2 cellular contexts compared by ENCODE assay signal in the genomic region with DNA sequence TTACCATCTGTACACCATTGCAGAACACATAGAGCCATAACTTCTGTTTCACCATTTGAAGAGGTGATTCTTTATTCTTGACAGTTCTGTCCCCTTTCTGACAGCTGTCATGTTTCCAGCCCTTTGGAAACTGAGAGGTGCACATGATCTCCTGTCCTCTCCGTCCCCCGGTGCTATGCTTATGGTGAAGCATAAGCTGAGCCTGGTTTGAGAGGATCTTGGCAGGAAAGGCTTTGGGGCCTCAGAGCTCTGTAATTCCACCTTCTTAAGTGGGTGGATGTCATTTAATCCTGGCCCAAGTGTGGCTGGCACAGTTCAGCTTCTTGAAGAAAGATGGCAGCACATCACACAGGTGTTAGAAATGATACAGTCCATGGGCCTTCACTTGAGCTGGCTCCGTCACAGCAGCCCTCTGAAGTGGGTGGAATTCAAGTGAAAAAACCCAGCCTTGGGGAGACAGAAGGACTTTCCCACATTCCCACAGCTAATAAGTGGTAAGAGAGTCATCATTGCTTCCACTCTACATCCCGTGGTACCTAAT.
TF ChIP-seq lines count a peak whose summit lies in the region.

No MANE protein-coding gene starts in this region.

TF ChIP-seq in GM12878, 131 proteins besides CTCF, POLR2A, EP300 and RAD21:
- TF ChIP-seq, protein P1, sequence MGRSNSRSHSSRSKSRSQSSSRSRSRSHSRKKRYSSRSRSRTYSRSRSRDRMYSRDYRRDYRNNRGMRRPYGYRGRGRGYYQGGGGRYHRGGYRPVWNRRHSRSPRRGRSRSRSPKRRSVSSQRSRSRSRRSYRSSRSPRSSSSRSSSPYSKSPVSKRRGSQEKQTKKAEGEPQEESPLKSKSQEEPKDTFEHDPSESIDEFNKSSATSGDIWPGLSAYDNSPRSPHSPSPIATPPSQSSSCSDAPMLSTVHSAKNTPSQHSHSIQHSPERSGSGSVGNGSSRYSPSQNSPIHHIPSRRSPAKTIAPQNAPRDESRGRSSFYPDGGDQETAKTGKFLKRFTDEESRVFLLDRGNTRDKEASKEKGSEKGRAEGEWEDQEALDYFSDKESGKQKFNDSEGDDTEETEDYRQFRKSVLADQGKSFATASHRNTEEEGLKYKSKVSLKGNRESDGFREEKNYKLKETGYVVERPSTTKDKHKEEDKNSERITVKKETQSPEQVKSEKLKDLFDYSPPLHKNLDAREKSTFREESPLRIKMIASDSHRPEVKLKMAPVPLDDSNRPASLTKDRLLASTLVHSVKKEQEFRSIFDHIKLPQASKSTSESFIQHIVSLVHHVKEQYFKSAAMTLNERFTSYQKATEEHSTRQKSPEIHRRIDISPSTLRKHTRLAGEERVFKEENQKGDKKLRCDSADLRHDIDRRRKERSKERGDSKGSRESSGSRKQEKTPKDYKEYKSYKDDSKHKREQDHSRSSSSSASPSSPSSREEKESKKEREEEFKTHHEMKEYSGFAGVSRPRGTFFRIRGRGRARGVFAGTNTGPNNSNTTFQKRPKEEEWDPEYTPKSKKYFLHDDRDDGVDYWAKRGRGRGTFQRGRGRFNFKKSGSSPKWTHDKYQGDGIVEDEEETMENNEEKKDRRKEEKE (IDR thresholded peaks at IDR 0.05): no peak
- TF ChIP-seq, protein P2, sequence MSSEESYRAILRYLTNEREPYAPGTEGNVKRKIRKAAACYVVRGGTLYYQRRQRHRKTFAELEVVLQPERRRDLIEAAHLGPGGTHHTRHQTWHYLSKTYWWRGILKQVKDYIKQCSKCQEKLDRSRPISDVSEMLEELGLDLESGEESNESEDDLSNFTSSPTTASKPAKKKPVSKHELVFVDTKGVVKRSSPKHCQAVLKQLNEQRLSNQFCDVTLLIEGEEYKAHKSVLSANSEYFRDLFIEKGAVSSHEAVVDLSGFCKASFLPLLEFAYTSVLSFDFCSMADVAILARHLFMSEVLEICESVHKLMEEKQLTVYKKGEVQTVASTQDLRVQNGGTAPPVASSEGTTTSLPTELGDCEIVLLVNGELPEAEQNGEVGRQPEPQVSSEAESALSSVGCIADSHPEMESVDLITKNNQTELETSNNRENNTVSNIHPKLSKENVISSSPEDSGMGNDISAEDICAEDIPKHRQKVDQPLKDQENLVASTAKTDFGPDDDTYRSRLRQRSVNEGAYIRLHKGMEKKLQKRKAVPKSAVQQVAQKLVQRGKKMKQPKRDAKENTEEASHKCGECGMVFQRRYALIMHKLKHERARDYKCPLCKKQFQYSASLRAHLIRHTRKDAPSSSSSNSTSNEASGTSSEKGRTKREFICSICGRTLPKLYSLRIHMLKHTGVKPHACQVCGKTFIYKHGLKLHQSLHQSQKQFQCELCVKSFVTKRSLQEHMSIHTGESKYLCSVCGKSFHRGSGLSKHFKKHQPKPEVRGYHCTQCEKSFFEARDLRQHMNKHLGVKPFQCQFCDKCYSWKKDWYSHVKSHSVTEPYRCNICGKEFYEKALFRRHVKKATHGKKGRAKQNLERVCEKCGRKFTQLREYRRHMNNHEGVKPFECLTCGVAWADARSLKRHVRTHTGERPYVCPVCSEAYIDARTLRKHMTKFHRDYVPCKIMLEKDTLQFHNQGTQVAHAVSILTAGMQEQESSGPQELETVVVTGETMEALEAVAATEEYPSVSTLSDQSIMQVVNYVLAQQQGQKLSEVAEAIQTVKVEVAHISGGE (CRISPR knock-in tag; IDR thresholded peaks at IDR 0.05): no peak
- TF ChIP-seq ZSCAN29 (IDR thresholded peaks at IDR 0.05) (no peak), SMAD5 (IDR thresholded peaks at IDR 0.05; ENCODE audit: low read depth) (no peak), SMAD1 (IDR thresholded peaks at IDR 0.05; ENCODE audit: low read depth, partially characterized antibody) (no peak), EED (IDR thresholded peaks at IDR 0.05; ENCODE audit: low read depth) (no peak), RBBP5 (conservative IDR thresholded peaks at IDR 0.05) (no peak), TCF7 (IDR thresholded peaks at IDR 0.05; ENCODE audit: borderline replicate concordance) (no peak), LARP7 (IDR thresholded peaks at IDR 0.05) (no peak), HDGF (IDR thresholded peaks at IDR 0.05) (no peak), ASH2L (IDR thresholded peaks at IDR 0.05; ENCODE audit: borderline replicate concordance, low read depth) (no peak)
- TF ChIP-seq, protein P3, sequence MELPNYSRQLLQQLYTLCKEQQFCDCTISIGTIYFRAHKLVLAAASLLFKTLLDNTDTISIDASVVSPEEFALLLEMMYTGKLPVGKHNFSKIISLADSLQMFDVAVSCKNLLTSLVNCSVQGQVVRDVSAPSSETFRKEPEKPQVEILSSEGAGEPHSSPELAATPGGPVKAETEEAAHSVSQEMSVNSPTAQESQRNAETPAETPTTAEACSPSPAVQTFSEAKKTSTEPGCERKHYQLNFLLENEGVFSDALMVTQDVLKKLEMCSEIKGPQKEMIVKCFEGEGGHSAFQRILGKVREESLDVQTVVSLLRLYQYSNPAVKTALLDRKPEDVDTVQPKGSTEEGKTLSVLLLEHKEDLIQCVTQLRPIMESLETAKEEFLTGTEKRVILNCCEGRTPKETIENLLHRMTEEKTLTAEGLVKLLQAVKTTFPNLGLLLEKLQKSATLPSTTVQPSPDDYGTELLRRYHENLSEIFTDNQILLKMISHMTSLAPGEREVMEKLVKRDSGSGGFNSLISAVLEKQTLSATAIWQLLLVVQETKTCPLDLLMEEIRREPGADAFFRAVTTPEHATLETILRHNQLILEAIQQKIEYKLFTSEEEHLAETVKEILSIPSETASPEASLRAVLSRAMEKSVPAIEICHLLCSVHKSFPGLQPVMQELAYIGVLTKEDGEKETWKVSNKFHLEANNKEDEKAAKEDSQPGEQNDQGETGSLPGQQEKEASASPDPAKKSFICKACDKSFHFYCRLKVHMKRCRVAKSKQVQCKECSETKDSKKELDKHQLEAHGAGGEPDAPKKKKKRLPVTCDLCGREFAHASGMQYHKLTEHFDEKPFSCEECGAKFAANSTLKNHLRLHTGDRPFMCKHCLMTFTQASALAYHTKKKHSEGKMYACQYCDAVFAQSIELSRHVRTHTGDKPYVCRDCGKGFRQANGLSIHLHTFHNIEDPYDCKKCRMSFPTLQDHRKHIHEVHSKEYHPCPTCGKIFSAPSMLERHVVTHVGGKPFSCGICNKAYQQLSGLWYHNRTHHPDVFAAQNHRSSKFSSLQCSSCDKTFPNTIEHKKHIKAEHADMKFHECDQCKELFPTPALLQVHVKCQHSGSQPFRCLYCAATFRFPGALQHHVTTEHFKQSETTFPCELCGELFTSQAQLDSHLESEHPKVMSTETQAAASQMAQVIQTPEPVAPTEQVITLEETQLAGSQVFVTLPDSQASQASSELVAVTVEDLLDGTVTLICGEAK (IDR thresholded peaks at IDR 0.05; ENCODE audit: borderline replicate concordance): no peak
- TF ChIP-seq, protein P4, sequence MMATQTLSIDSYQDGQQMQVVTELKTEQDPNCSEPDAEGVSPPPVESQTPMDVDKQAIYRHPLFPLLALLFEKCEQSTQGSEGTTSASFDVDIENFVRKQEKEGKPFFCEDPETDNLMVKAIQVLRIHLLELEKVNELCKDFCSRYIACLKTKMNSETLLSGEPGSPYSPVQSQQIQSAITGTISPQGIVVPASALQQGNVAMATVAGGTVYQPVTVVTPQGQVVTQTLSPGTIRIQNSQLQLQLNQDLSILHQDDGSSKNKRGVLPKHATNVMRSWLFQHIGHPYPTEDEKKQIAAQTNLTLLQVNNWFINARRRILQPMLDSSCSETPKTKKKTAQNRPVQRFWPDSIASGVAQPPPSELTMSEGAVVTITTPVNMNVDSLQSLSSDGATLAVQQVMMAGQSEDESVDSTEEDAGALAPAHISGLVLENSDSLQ (IDR thresholded peaks at IDR 0.05): no peak

TF ChIP-seq in SK-N-SH, 30 proteins besides CTCF, POLR2A, EP300 and RAD21:
- TF ChIP-seq NRF1 (IDR thresholded peaks at IDR 0.05; ENCODE audit: low read depth, low read length) (no peak), RFX5 (IDR thresholded peaks at IDR 0.05; ENCODE audit: low read length) (no peak), MEF2A (IDR thresholded peaks at IDR 0.05; ENCODE audit: borderline replicate concordance, low read depth) (no peak), FOXJ3 (CRISPR knock-in tag; IDR thresholded peaks at IDR 0.05) (no peak)
- TF ChIP-seq, protein P5, sequence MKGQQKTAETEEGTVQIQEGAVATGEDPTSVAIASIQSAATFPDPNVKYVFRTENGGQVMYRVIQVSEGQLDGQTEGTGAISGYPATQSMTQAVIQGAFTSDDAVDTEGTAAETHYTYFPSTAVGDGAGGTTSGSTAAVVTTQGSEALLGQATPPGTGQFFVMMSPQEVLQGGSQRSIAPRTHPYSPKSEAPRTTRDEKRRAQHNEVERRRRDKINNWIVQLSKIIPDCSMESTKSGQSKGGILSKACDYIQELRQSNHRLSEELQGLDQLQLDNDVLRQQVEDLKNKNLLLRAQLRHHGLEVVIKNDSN (IDR thresholded peaks at IDR 0.05; ENCODE audit: borderline replicate concordance, low read depth): no peak
